Comparison of ENCODE assay signal across 8 cellular contexts in the genomic region with DNA sequence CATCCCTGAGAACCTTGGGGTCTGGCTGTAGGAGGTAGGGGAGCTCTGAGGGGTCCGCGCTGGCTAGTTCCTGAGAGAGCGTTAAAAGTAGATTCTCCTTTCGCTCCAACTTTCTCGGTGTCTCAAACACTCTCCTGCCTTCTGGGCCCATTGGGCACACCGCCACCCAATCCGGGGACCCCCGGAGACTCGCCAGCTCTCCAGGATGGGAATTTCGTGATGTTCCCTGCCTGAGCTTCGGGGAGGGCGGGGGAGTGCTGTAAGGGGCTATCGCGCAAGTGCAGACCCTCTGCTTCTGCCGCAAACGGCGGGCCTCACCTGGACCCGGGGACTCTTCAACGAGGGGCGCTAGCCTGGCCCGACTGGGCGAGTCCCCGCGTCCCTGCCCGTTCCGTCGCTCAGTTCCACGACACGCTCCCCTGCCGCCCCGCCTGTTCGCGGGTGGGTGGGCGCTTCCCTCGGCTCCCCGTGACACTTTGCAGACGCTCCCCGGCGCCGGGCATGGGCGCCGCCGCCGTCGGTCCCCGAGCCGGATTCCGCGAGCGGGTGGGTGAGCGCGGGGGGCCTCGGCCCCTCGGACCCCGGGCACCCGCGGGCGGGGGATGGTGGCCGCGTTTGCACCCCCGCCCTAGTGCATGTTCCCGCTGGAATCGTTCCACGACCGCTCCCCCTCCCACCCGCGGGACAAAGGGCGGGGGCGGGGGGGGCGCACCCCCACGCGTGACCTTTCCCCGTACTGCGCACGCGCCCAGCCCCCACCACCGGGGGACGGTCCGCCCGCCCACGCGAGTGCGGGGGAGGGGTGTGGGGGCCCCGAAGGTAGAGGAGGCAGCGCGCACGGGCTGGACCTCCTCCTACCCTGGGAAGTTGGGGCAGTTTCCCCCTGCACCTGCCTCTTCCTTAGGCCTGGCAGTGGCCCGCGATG. TPM values are rescaled to one million over a fixed set of nuclear protein-coding genes. Genes with fewer than 3 reads are reported as not detected.
A peak's percentile ranks its signal among the peaks of the same experiment; 100 is the strongest.
DNase-seq lines count a peak whose midpoint lies in the region; ATAC-seq, FAIRE-seq and TF ChIP-seq lines count a peak whose summit lies in the region.

Gene CCDC106 (plus strand): TSS at position 481 of the 925 bp plus-strand sequence. CDS start 835 bp downstream, outside the sequence.

- no peaks in the 10 kb centered on the region for H3K27me3 Mint-ChIP-seq in T-helper 1 cell treated with Interleukin-12 subunit alpha and Interleukin-12 subunit beta and Interleukin-4 antibody, amounts not matched to agents 30 μg/mL and 1 μg/mL, for 36 hours (ENCODE audit: low read depth)

- no peaks in the 10 kb centered on the region for H3K9me3 ChIP-seq in iPS-18c (ENCODE audit: control insufficient read depth, insufficient read depth, low read length)

- no peak for FAIRE-seq in bronchial epithelial cell (lab: Jason Lieb, UNC)

- peak; percentile 63 for ATAC-seq in sciatic nerve
- ATAC-seq in HG03469 (IDR thresholded peaks at IDR 0.05; ENCODE audit: unreplicated experiment) = no peak

- no peaks in the 10 kb centered on the region for H3K27me3 ChIP-seq in bronchial epithelial cell (ENCODE audit: control insufficient read depth, insufficient read depth, low read length)

- H3K4me3 Mint-ChIP-seq in T-helper 1 cell treated with Interleukin-12 subunit alpha and Interleukin-12 subunit beta and Interleukin-4 antibody, amounts not matched to agents 30 μg/mL and 1 μg/mL, for 36 hours = peak within 1 kb of the TSS; percentile 79

- DNase-seq in NCI-H1417 (lab: John Stamatoyannopoulos, UW) = peak; percentile 71 to 83 (median 72)
- no peak for DNase-seq in NCI-H1417 treated with DMSO at 0.1 percent for 48 hours (lab: John Stamatoyannopoulos, UW)
- DNase-seq in LoVo (ENCODE audit: low spot score) = peak; percentile 58
- DNase-seq in bronchial epithelial cell (ENCODE audit: low read depth) = no peak
- DNase-seq in sciatic nerve (ENCODE audit: low spot score) = peak; percentile 84

- peak within 1 kb of the TSS; percentile 65 for H3K27ac Mint-ChIP-seq in T-helper 1 cell treated with Interleukin-12 subunit alpha and Interleukin-12 subunit beta and Interleukin-4 antibody, amounts not matched to agents 30 μg/mL and 1 μg/mL, for 36 hours

- H3K4me3 ChIP-seq in bronchial epithelial cell (ENCODE audit: low read depth, low read length) (peak within 1 kb of the TSS; percentile 76), iPS-18c (ENCODE audit: insufficient read depth, low read depth, low read length) (peak within 1 kb of the TSS; percentile 89)

- intact Hi-C loops in sciatic nerve (cut with DNase I) = no loop called here

- no peak for TF ChIP-seq CTCF in bronchial epithelial cell (IDR thresholded peaks at IDR 0.05; ENCODE audit: insufficient read depth, low read length, severe bottlenecking)

- H3K4me1 Mint-ChIP-seq in T-helper 1 cell treated with Interleukin-12 subunit alpha and Interleukin-12 subunit beta and Interleukin-4 antibody, amounts not matched to agents 30 μg/mL and 1 μg/mL, for 36 hours (ENCODE audit: low read depth) = peaks cover 23% of the 10 kb centered on the region

- H3K9me3 Mint-ChIP-seq in T-helper 1 cell treated with Interleukin-12 subunit alpha and Interleukin-12 subunit beta and Interleukin-4 antibody, amounts not matched to agents 30 μg/mL and 1 μg/mL, for 36 hours = no peaks in the 10 kb centered on the region

- peaks cover 3% of the 10 kb centered on the region for H3K36me3 ChIP-seq in bronchial epithelial cell (ENCODE audit: control insufficient read depth, insufficient read depth, low read length)

- peaks cover 17% of the 10 kb centered on the region for H3K36me3 Mint-ChIP-seq in T-helper 1 cell treated with Interleukin-12 subunit alpha and Interleukin-12 subunit beta and Interleukin-4 antibody, amounts not matched to agents 30 μg/mL and 1 μg/mL, for 36 hours (ENCODE audit: low read depth)

RNA-seq across cellular contexts. Expression of gene CCDC106, which starts in this region (rescaled TPM):
- total RNA-seq in bronchial epithelial cell = 2.6 and 2.9 TPM in 2 replicates
- total RNA-seq in sciatic nerve = 14.0 TPM

Comparison
In these comparisons a context has a peak if more than half of its experiments do, and no peak if none do; other contexts are left out.
1. DNase-seq: peak in NCI-H1417 (3 of 3), LoVo (single experiment) and sciatic nerve (single experiment); none in NCI-H1417 treated with DMSO at 0.1 percent for 48 hours (single experiment) and bronchial epithelial cell (single experiment).